38 cellular contexts compared by ENCODE assay signal in the genomic region with DNA sequence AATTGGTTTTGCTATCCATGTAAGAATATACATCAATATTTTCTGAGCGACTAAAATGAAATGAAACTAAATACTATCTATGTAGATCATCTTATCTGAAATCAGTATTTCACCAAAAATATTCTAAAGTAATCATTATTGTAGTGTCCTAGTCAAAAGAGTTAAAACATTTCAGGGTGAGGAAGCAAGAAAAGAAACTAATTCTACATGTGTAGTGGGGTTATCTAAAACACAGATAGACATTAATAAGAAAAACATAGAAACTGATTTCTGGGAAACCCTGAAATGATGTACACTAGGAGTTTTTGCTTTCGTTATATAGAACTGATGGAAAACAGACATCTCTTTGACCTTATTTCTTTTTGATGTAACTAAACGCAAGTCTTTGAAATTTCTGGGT.
"Had no signal": no experiment of that assay in that cellular context is flagged by ENCODE, and none has a peak within 500 bp of the region (broad histone marks: within the 10 kb centered on the region; RNA-seq: fewer than 3 reads in every experiment).

No MANE protein-coding gene starts in this region.

- H3K4me3 Mint-ChIP-seq: activated B cell treated with CpG ODN at 0.5 μM for 24 hours; activated CD4-positive, alpha-beta memory T cell treated with anti-CD3 and anti-CD28 coated beads for 36 hours; activated CD4-positive, alpha-beta T cell treated with anti-CD3 and anti-CD28 coated beads, Interleukin-2, amount 10 ng/mL, durations not matched to agents 24 days and 14 days; activated CD8-positive, alpha-beta T cell treated with anti-CD3 and anti-CD28 coated beads for 36 hours; activated naive CD4-positive, alpha-beta T cell treated with anti-CD3 and anti-CD28 coated beads for 36 hours; activated naive CD8-positive, alpha-beta T cell treated with anti-CD3 and anti-CD28 coated beads for 36 hours; activated T-cell treated with anti-CD3 and anti-CD28 coated beads, Interleukin-2, amount 50 U/mL, for 4 hours; activated T-cell treated with anti-CD3 and anti-CD28 coated beads, Interleukin-2, amount 50 U/mL, for 72 hours; activated T-helper 1 cell treated with anti-CD3 and anti-CD28 coated beads, Interleukin-12 subunit alpha, Interleukin-12 subunit beta, Interleukin-2, Interleukin-4 antibody, amounts not matched to agents 30 ng/mL and 10 ng/mL and 1 ng/mL, durations not matched to agents 14 hours and 24 hours and 36 hours; activated T-helper 17 cell treated with anti-CD3 and anti-CD28 coated beads, Interleukin-2, amount 50 U/mL, for 72 hours; T-helper 1 cell treated with Interleukin-12 subunit alpha and Interleukin-12 subunit beta and Interleukin-4 antibody, amounts not matched to agents 30 μg/mL and 1 μg/mL, for 36 hours; T-helper 2 cell treated with Interferon-gamma antibody and Interleukin-4, amounts not matched to agents 5 μg/mL and 100 μg/mL, for 36 hours had no signal

- H3K4me3 ChIP-seq: adrenal gland, body of pancreas, cardiac muscle cell, colonic mucosa had no signal

- FAIRE-seq: astrocyte, bronchial epithelial cell, TTC549 had no signal

- H3K27me3 Mint-ChIP-seq: activated B cell treated with CpG ODN at 0.5 μM for 24 hours; activated CD4-positive, alpha-beta memory T cell treated with anti-CD3 and anti-CD28 coated beads for 36 hours; activated CD4-positive, alpha-beta T cell treated with anti-CD3 and anti-CD28 coated beads, Interleukin-2, amount 10 ng/mL, durations not matched to agents 24 days and 14 days; activated CD8-positive, alpha-beta T cell treated with anti-CD3 and anti-CD28 coated beads for 36 hours; activated naive CD8-positive, alpha-beta T cell treated with anti-CD3 and anti-CD28 coated beads for 36 hours; activated T-helper 17 cell treated with anti-CD3 and anti-CD28 coated beads, Interleukin-2, amount 50 U/mL, for 72 hours had no signal

- H3K27ac ChIP-seq: adrenal gland, body of pancreas, brain microvascular endothelial cell, cardiac muscle cell, colonic mucosa, VCaP had no signal

- H3K36me3 ChIP-seq: cardiac muscle cell, colonic mucosa had no signal

- H3K9me3 ChIP-seq: adrenal gland, body of pancreas, colonic mucosa had no signal

- H3K27me3 ChIP-seq: adrenal gland, body of pancreas, brain microvascular endothelial cell, cardiac muscle cell, colonic mucosa had no signal

- H3K27ac Mint-ChIP-seq: activated B cell treated with CpG ODN at 0.5 μM for 24 hours; activated CD4-positive, alpha-beta memory T cell treated with anti-CD3 and anti-CD28 coated beads for 36 hours; activated CD4-positive, alpha-beta T cell treated with anti-CD3 and anti-CD28 coated beads, Interleukin-2, amount 10 ng/mL, durations not matched to agents 24 days and 14 days; activated CD8-positive, alpha-beta T cell treated with anti-CD3 and anti-CD28 coated beads for 36 hours; activated naive CD4-positive, alpha-beta T cell treated with anti-CD3 and anti-CD28 coated beads for 36 hours; activated naive CD4-positive, alpha-beta T cell treated with anti-CD3 and anti-CD28 coated beads, Interleukin-2, amount 50 U/mL, for 72 hours; activated naive CD8-positive, alpha-beta T cell treated with anti-CD3 and anti-CD28 coated beads for 36 hours; activated T-cell treated with anti-CD3 and anti-CD28 coated beads, Interleukin-2, amount 50 U/mL, for 72 hours; activated T-helper 1 cell treated with anti-CD3 and anti-CD28 coated beads, Interleukin-12 subunit alpha, Interleukin-12 subunit beta, Interleukin-2, Interleukin-4 antibody, amounts not matched to agents 30 ng/mL and 10 ng/mL and 1 ng/mL, durations not matched to agents 14 hours and 24 hours and 36 hours; T-helper 1 cell treated with Interleukin-12 subunit alpha and Interleukin-12 subunit beta and Interleukin-4 antibody, amounts not matched to agents 30 μg/mL and 1 μg/mL, for 36 hours; T-helper 2 cell treated with Interferon-gamma antibody and Interleukin-4, amounts not matched to agents 5 μg/mL and 100 μg/mL, for 36 hours had no signal

- H3K4me1 Mint-ChIP-seq: activated CD4-positive, alpha-beta T cell treated with anti-CD3 and anti-CD28 coated beads, Interleukin-2, amount 10 ng/mL, durations not matched to agents 24 days and 14 days; activated naive CD8-positive, alpha-beta T cell treated with anti-CD3 and anti-CD28 coated beads for 36 hours had no signal

- H3K9me3 Mint-ChIP-seq: activated B cell treated with CpG ODN at 0.5 μM for 24 hours; activated CD4-positive, alpha-beta memory T cell treated with anti-CD3 and anti-CD28 coated beads for 36 hours; activated CD8-positive, alpha-beta T cell treated with anti-CD3 and anti-CD28 coated beads for 36 hours; activated naive CD4-positive, alpha-beta T cell treated with anti-CD3 and anti-CD28 coated beads for 36 hours; activated naive CD8-positive, alpha-beta T cell treated with anti-CD3 and anti-CD28 coated beads for 36 hours; activated T-cell treated with anti-CD3 and anti-CD28 coated beads, Interleukin-2, amount 50 U/mL, for 4 hours; activated T-cell treated with anti-CD3 and anti-CD28 coated beads, Interleukin-2, amount 50 U/mL, for 72 hours; activated T-helper 1 cell treated with anti-CD3 and anti-CD28 coated beads, Interleukin-12 subunit alpha, Interleukin-12 subunit beta, Interleukin-2, Interleukin-4 antibody, amounts not matched to agents 30 ng/mL and 10 ng/mL and 1 ng/mL, durations not matched to agents 14 hours and 24 hours and 36 hours; activated T-helper 17 cell treated with anti-CD3 and anti-CD28 coated beads, Interleukin-2, amount 50 U/mL, for 72 hours; T-helper 1 cell treated with Interleukin-12 subunit alpha and Interleukin-12 subunit beta and Interleukin-4 antibody, amounts not matched to agents 30 μg/mL and 1 μg/mL, for 36 hours; T-helper 2 cell treated with Interferon-gamma antibody and Interleukin-4, amounts not matched to agents 5 μg/mL and 100 μg/mL, for 36 hours had no signal

- H3K4me1 ChIP-seq: colonic mucosa had no signal

- DNase-seq: activated B cell treated with CpG ODN at 0.5 μM for 24 hours; activated CD4-positive, alpha-beta memory T cell treated with anti-CD3 and anti-CD28 coated beads for 36 hours; activated CD4-positive, alpha-beta T cell treated with anti-CD3 and anti-CD28 coated beads for 4 hours; activated CD4-positive, alpha-beta T cell treated with anti-CD3 and anti-CD28 coated beads, Interleukin-2, amount 10 ng/mL, durations not matched to agents 24 days and 14 days; activated CD4-positive, alpha-beta T cell treated with anti-CD3 and anti-CD28 coated beads, Interleukin-2, amount 50 U/mL, for 1 hour; activated CD4-positive, alpha-beta T cell treated with anti-CD3 and anti-CD28 coated beads, Interleukin-2, amount 50 U/mL, for 4 hours; activated CD4-positive, CD25-positive, alpha-beta regulatory T cell treated with anti-CD3 and anti-CD28 coated beads, Interleukin-2, amount 50 U/mL, for 72 hours; activated CD8-positive, alpha-beta memory T cell treated with anti-CD3 and anti-CD28 coated beads, Interleukin-2, amount 50 U/mL, for 4 hours; activated CD8-positive, alpha-beta T cell treated with anti-CD3 and anti-CD28 coated beads for 36 hours; activated effector memory CD4-positive, alpha-beta T cell treated with anti-CD3 and anti-CD28 coated beads, Interleukin-2, amount 50 U/mL, for 16 hours; activated gamma-delta T cell treated with Interleukin-2 at 50 U/mL for 16 hours; activated naive CD4-positive, alpha-beta T cell; activated naive CD4-positive, alpha-beta T cell treated with anti-CD3 and anti-CD28 coated beads for 36 hours; activated naive CD4-positive, alpha-beta T cell treated with anti-CD3 and anti-CD28 coated beads, Interleukin-2, amount 50 U/mL, for 16 hours; activated naive CD8-positive, alpha-beta T cell treated with anti-CD3 and anti-CD28 coated beads for 36 hours; activated T-cell treated with anti-CD3 and anti-CD28 coated beads for 4 hours; activated T-cell treated with anti-CD3 and anti-CD28 coated beads, Interleukin-2, amount 50 U/mL, for 1 hour; activated T-cell treated with anti-CD3 and anti-CD28 coated beads, Interleukin-2, amount 50 U/mL, for 4 hours; activated T-cell treated with anti-CD3 and anti-CD28 coated beads, Interleukin-2, amount 50 U/mL, for 72 hours; adrenal gland; amniotic stem cell; aorta; body of pancreas; brain microvascular endothelial cell; caudate nucleus; cerebellar nuclear complex; colonic mucosa; T-helper 9 cell had no signal

- ATAC-seq: activated CD8-positive, alpha-beta T cell treated with anti-CD3 and anti-CD28 coated beads for 36 hours; activated naive CD4-positive, alpha-beta T cell treated with anti-CD3 and anti-CD28 coated beads, Interleukin-2, amount 50 U/mL, for 72 hours; activated T-cell treated with anti-CD3 and anti-CD28 coated beads, Interleukin-2, amount 50 U/mL, for 4 hours; activated T-cell treated with anti-CD3 and anti-CD28 coated beads, Interleukin-2, amount 50 U/mL, for 72 hours; activated T-helper 17 cell treated with anti-CD3 and anti-CD28 coated beads, Interleukin-2, amount 50 U/mL, for 72 hours; body of pancreas had no signal
